15 cellular contexts compared by ENCODE assay signal in the genomic region with DNA sequence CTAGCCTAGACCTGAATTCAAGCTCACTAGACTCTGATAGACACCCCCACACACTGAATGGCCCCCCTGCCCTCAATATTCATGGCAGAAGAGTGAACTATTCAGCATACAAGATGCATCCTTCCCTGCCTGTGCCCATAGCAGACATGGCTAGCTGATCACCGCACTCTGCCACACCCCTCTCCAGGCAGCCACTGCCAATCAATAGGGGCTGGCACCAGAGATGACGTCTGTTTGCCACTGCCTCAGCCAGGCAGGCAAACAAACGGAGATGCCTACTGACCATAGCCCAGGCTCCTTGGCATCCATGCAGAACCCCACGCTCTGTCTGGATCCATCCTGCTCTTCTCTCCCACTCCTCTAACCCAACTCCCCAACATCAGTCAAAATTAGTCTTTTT. TPM values are rescaled to one million over a fixed set of nuclear protein-coding genes. Genes with fewer than 3 reads are reported as not detected.
DNase-seq lines count a peak whose midpoint lies in the region; ATAC-seq and TF ChIP-seq lines count a peak whose summit lies in the region.
"Had no signal": no experiment of that assay in that cellular context is flagged by ENCODE, and none has a peak within 500 bp of the region (broad histone marks: within the 10 kb centered on the region; RNA-seq: fewer than 3 reads in every experiment).

No MANE protein-coding gene starts in this region.

- no peaks in the 10 kb centered on the region for H3K4me1 ChIP-seq in mucosa of descending colon (ENCODE audit: low read depth)

- peak; percentile 24 for ATAC-seq in activated CD8-positive, alpha-beta T cell treated with anti-CD3 and anti-CD28 coated beads for 36 hours
- peak; percentile 59 for ATAC-seq in mucosa of descending colon
- ATAC-seq: stimulated activated naive CD8-positive, alpha-beta T cell treated with anti-CD3 and anti-CD28 coated beads, Interleukin-15, amount 100 ng/mL, for 72 hours had no signal

- H3K27me3 Mint-ChIP-seq in activated CD8-positive, alpha-beta T cell treated with anti-CD3 and anti-CD28 coated beads for 36 hours: peaks cover 9% of the 10 kb centered on the region

- H3K4me3 ChIP-seq in MG63 (no peak overlapping the region), mucosa of descending colon (no peak overlapping the region), dorsolateral prefrontal cortex (no peak overlapping the region)

- H3K9me3 ChIP-seq in MG63 (no peaks in the 10 kb centered on the region), mucosa of descending colon (no peaks in the 10 kb centered on the region)

- TF ChIP-seq CTCF in activated CD8-positive, alpha-beta T cell treated with anti-CD3 and anti-CD28 coated beads for 36 hours (IDR thresholded peaks at IDR 0.05): no peak
- no peak for TF ChIP-seq CTCF in mucosa of descending colon (IDR thresholded peaks at IDR 0.05)
- no peak for TF ChIP-seq CTCF in dorsolateral prefrontal cortex (IDR thresholded peaks at IDR 0.05 in 54 of 56, conservative IDR thresholded peaks at IDR 0.05 in 2 of 56; ENCODE audit: low read depth in 1 of 56, partially characterized antibody in 56 of 56)

- DNase-seq in DMS 273 (lab: John Stamatoyannopoulos, UW; ENCODE audit: unreplicated experiment) (peak; percentile 62), DMS 273 treated with DMSO at 0.1 percent for 48 hours (lab: John Stamatoyannopoulos, UW) (no peak), MG63 (peak; percentile 37), mucosa of descending colon (no peak), SKM-1 treated with dmso at 0.1 percent for 144 hours (lab: John Stamatoyannopoulos, UW; ENCODE audit: unreplicated experiment) (no peak), dorsolateral prefrontal cortex (no peak), activated T-cell treated with anti-CD3 and anti-CD28 coated beads for 4 hours (no peak)
- peak; percentile 33 for DNase-seq in activated CD8-positive, alpha-beta T cell treated with anti-CD3 and anti-CD28 coated beads for 36 hours
- DNase-seq: activated CD4-positive, alpha-beta T cell treated with anti-CD3 and anti-CD28 coated beads, Interleukin-2, amount 50 U/mL, for 1 hour; activated naive CD8-positive, alpha-beta T cell treated with anti-CD3 and anti-CD28 coated beads, Interleukin-2, amount 10 ng/mL, durations not matched to agents 7 days and 5 days; effector memory CD4-positive, alpha-beta T cell; EL had no signal

- intact Hi-C loops in activated CD8-positive, alpha-beta T cell treated with anti-CD3 and anti-CD28 coated beads for 36 hours (cut with micrococcal nuclease): no loop called here
- intact Hi-C loops in mucosa of descending colon (cut with DNase I, micrococcal nuclease) (no loop called here), dorsolateral prefrontal cortex (cut with DNase I) (no loop called here)

- CTCF ChIA-PET in activated CD8-positive, alpha-beta T cell treated with anti-CD3 and anti-CD28 coated beads for 36 hours (lab: Charles Lee): no interaction called here

- no peak overlapping the region for H3K27ac ChIP-seq in dorsolateral prefrontal cortex
- H3K27ac ChIP-seq: 22Rv1 had no signal

- peaks cover 21% of the 10 kb centered on the region for H3K36me3 ChIP-seq in MG63
- H3K36me3 ChIP-seq in mucosa of descending colon (ENCODE audit: low read depth): no peaks in the 10 kb centered on the region

- H3K27ac Mint-ChIP-seq in activated CD8-positive, alpha-beta T cell treated with anti-CD3 and anti-CD28 coated beads for 36 hours: no peak overlapping the region
- H3K27ac Mint-ChIP-seq: activated naive CD8-positive, alpha-beta T cell treated with anti-CD3 and anti-CD28 coated beads, Interleukin-2, amount 10 ng/mL, durations not matched to agents 7 days and 5 days; nephron had no signal

- H3K36me3 Mint-ChIP-seq in activated CD8-positive, alpha-beta T cell treated with anti-CD3 and anti-CD28 coated beads for 36 hours (ENCODE audit: low read depth): peaks cover 2% of the 10 kb centered on the region

- H3K27me3 ChIP-seq in MG63 (no peaks in the 10 kb centered on the region), dorsolateral prefrontal cortex (no peaks in the 10 kb centered on the region)

- POLR2A ChIA-PET in activated CD8-positive, alpha-beta T cell treated with anti-CD3 and anti-CD28 coated beads for 36 hours (lab: Charles Lee): interaction anchor here (0.6 kb wide), 1 partner anchor 8 kb away, joined by 3 read pairs; no protein-coding TSS in a partner anchor

- H3K4me1 Mint-ChIP-seq in activated CD8-positive, alpha-beta T cell treated with anti-CD3 and anti-CD28 coated beads for 36 hours (ENCODE audit: low read depth): peaks cover 8% of the 10 kb centered on the region
- H3K4me1 Mint-ChIP-seq: nephron had no signal

- H3K9me3 Mint-ChIP-seq in activated CD8-positive, alpha-beta T cell treated with anti-CD3 and anti-CD28 coated beads for 36 hours: peaks cover 4% of the 10 kb centered on the region
- H3K9me3 Mint-ChIP-seq: activated naive CD8-positive, alpha-beta T cell treated with anti-CD3 and anti-CD28 coated beads, Interleukin-2, amount 10 ng/mL, durations not matched to agents 7 days and 5 days; nephron had no signal

- no peak overlapping the region for H3K4me3 Mint-ChIP-seq in activated CD8-positive, alpha-beta T cell treated with anti-CD3 and anti-CD28 coated beads for 36 hours
- H3K4me3 Mint-ChIP-seq: activated naive CD8-positive, alpha-beta T cell treated with anti-CD3 and anti-CD28 coated beads, Interleukin-2, amount 10 ng/mL, durations not matched to agents 7 days and 5 days; nephron; stimulated activated naive CD8-positive, alpha-beta T cell treated with anti-CD3 and anti-CD28 coated beads, Interleukin-15, amount 100 ng/mL, for 72 hours had no signal

RNA-seq across cellular contexts. Expression of a gene that starts 13.8 kb away (rescaled TPM):
- 0.33 TPM in 1 of 2 replicates, not detected in the other for total RNA-seq in MG63 (2014; rRNA removed; shearing (Covaris generic); ENCODE audit: low replicate concordance)
- under 1 TPM; 0.27 to 0.65 TPM for total RNA-seq in activated CD8-positive, alpha-beta T cell treated with anti-CD3 and anti-CD28 coated beads for 36 hours
- 1 to 10 TPM in 1 of 3 donors, under 1 TPM in 1, not detected in 1; 0.31 to 1.1 TPM for total RNA-seq in mucosa of descending colon
- total RNA-seq in dorsolateral prefrontal cortex: 10 to 100 TPM in 63 of 120 experiments, 1 to 10 TPM in 57; 3.1 to 17.8 (median 10.0) TPM

RNA-seq across cellular contexts. Expression of a gene that starts 42.6 kb away (rescaled TPM):
- 81.9 and 94.5 TPM in 2 replicates for total RNA-seq in MG63 (2014; rRNA removed; shearing (Covaris generic); ENCODE audit: low replicate concordance)
- total RNA-seq in activated CD8-positive, alpha-beta T cell treated with anti-CD3 and anti-CD28 coated beads for 36 hours: 10 to 100 TPM; 61.2 to 61.5 TPM
- total RNA-seq in mucosa of descending colon (10 to 100 TPM; 23.8 to 32.8 (median 25.9) TPM), dorsolateral prefrontal cortex (100 to 1,000 TPM in 7 of 120 experiments, 10 to 100 TPM in 113; 40.1 to 114 (median 78.7) TPM)

Comparison
In these comparisons a context has a peak if more than half of its experiments do, and no peak if none do; other contexts are left out.
1. DNase-seq: peak in DMS 273 (single experiment), MG63 (single experiment) and activated CD8-positive, alpha-beta T cell treated with anti-CD3 and anti-CD28 coated beads for 36 hours (single experiment); none in DMS 273 treated with DMSO at 0.1 percent for 48 hours (single experiment), mucosa of descending colon (0 of 3), SKM-1 treated with dmso at 0.1 percent for 144 hours (single experiment), dorsolateral prefrontal cortex (0 of 10) and activated T-cell treated with anti-CD3 and anti-CD28 coated beads for 4 hours (single experiment).